In the genomic region with DNA sequence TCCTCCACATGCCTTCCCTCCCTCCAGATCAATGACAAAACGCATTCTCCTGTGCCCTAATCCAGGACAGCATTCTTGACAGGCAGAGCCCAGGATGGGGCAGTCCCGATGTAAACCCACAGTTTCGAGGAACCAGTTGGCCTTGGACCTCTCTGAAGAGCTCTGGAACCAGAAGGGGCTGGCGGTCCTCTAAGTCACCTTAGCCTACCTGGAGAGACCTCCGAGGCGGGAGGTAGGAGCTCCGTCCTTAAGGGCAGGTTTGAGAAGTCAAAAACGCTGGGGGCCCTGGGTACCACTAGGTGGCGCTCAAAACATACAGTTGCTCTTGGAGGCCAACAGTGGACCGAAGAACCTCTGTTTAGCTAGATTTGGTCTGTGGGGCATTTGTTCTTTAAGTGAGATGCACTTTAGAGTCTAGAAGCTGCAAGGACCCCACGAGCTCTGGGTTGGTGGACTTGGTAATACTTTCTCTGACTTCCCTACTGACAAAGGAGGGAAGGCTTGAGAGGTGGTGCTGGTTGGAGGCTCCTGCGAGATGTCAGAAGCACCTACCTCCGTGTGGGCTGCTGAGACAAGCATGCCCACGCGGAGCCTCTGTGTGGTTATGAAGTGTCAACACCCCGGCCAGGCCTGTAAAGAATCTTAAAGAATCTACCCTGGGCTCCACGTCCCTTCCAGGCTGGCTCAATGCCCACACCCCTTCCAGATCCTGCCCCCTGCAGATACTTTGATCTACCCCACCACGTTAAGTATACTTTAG, we compare ENCODE assay signal across 8 cellular contexts.
A peak's percentile ranks its signal among the peaks of the same experiment; 100 is the strongest.
DNase-seq lines count a peak whose midpoint lies in the region; ATAC-seq and TF ChIP-seq lines count a peak whose summit lies in the region.

No MANE protein-coding gene starts in this region.

- H3K27me3 ChIP-seq in sigmoid colon = no peaks in the 10 kb centered on the region

- no peaks in the 10 kb centered on the region for H3K36me3 Mint-ChIP-seq in T-helper 2 cell treated with Interferon-gamma antibody and Interleukin-4, amounts not matched to agents 5 μg/mL and 100 μg/mL, for 36 hours (ENCODE audit: low read depth)

- no peaks in the 10 kb centered on the region for H3K36me3 ChIP-seq in sigmoid colon

- H3K4me1 Mint-ChIP-seq in T-helper 2 cell treated with Interferon-gamma antibody and Interleukin-4, amounts not matched to agents 5 μg/mL and 100 μg/mL, for 36 hours (ENCODE audit: low read depth) = peaks cover 11% of the 10 kb centered on the region

- ATAC-seq in GM21515 (IDR thresholded peaks at IDR 0.05; ENCODE audit: unreplicated experiment) (peak; percentile 65), HG03354 (IDR thresholded peaks at IDR 0.05; ENCODE audit: poor library complexity, severe bottlenecking, unreplicated experiment) (no peak)

- peaks cover 0 to 12% (median 4%) of the 10 kb centered on the region in 4 donors for H3K4me1 ChIP-seq in sigmoid colon

- TF ChIP-seq POLR2A in sigmoid colon (IDR thresholded peaks at IDR 0.05) = no peak

- 25 to 33% methylated on average over 18 of the region's 18 CpGs for WGBS in sigmoid colon, 2 donors

- no peaks in the 10 kb centered on the region for H3K9me3 ChIP-seq in sigmoid colon

- no peak overlapping the region for H3K4me3 ChIP-seq in sigmoid colon

- H3K27ac Mint-ChIP-seq in T-helper 2 cell treated with Interferon-gamma antibody and Interleukin-4, amounts not matched to agents 5 μg/mL and 100 μg/mL, for 36 hours = no peak overlapping the region

- peak; percentile 83 to 95 (median 94) for TF ChIP-seq CTCF in sigmoid colon (IDR thresholded peaks at IDR 0.05)

- no peaks in the 10 kb centered on the region for H3K9me3 Mint-ChIP-seq in T-helper 2 cell treated with Interferon-gamma antibody and Interleukin-4, amounts not matched to agents 5 μg/mL and 100 μg/mL, for 36 hours

- no peak for TF ChIP-seq EP300 in sigmoid colon (IDR thresholded peaks at IDR 0.05)

- intact Hi-C loops in sigmoid colon (cut with DNase I) = loop anchor here (1.0 to 10.0 kb wide), 3 partner anchors 293 to 670 kb away; no protein-coding TSS in a partner anchor

- DNase-seq in CD1c-positive myeloid dendritic cell (ENCODE audit: extremely low spot score) (peak; percentile 88), NCI-H1694 (lab: John Stamatoyannopoulos, UW) (peak; percentile 74), anterior cingulate cortex (lab: John Stamatoyannopoulos, UW) (peak in 57 of 58 donors; percentile 6 to 85 (median 51)), hepatic stellate cell (ENCODE audit: low spot score) (peak; percentile 81), sigmoid colon (peak; percentile 87)
- DNase-seq in T-helper 2 cell treated with Interferon-gamma antibody and Interleukin-4, amounts not matched to agents 5 μg/mL and 100 μg/mL, for 36 hours (ENCODE audit: low spot score) = peak; percentile 72

- H3K4me3 Mint-ChIP-seq in T-helper 2 cell treated with Interferon-gamma antibody and Interleukin-4, amounts not matched to agents 5 μg/mL and 100 μg/mL, for 36 hours = no peak overlapping the region

- peaks cover 14% of the 10 kb centered on the region for H3K27me3 Mint-ChIP-seq in T-helper 2 cell treated with Interferon-gamma antibody and Interleukin-4, amounts not matched to agents 5 μg/mL and 100 μg/mL, for 36 hours (ENCODE audit: low read depth)

- no peak overlapping the region for H3K27ac ChIP-seq in sigmoid colon
